9 cellular contexts compared by ENCODE assay signal in genomic region chr1:24907587-24908294, GRCh38. TPM values are rescaled to one million over a fixed set of nuclear protein-coding genes. Genes with fewer than 3 reads are reported as not detected.
DNase-seq lines count a peak whose midpoint lies in the region; ATAC-seq and TF ChIP-seq lines count a peak whose summit lies in the region.
"Not testable (repeated sequence)": the region's sequence is repeated elsewhere in the genome, so short reads cannot be mapped to it uniquely, and the experiment has no call there.
"Had no signal": no experiment of that assay in that cellular context is flagged by ENCODE, and none has a peak within 500 bp of the region (broad histone marks: within the 10 kb centered on the region; RNA-seq: fewer than 3 reads in every experiment).

No MANE protein-coding gene starts in this region.

- H3K27me3 Mint-ChIP-seq in CD4-positive, alpha-beta T cell; T-cell; activated CD8-positive, alpha-beta T cell treated with anti-CD3 and anti-CD28 coated beads for 36 hours; activated T-cell treated with anti-CD3 and anti-CD28 coated beads, Interleukin-2, amount 50 U/mL, for 72 hours (ENCODE audit: low read depth); activated naive CD8-positive, alpha-beta T cell; chondrocyte (ENCODE audit: low read depth); natural killer cell (ENCODE audit: low read depth in 2 of 2): not testable (repeated sequence)

- H3K4me1 Mint-ChIP-seq in CD4-positive, alpha-beta T cell (ENCODE audit: low read depth), result peaks cover 28% of the 10 kb centered on the region
- H3K4me1 Mint-ChIP-seq in T-cell, result peaks cover 40 to 61% (median 59%) of the 10 kb centered on the region in 3 donors
- H3K4me1 Mint-ChIP-seq in activated CD8-positive, alpha-beta T cell treated with anti-CD3 and anti-CD28 coated beads for 36 hours (ENCODE audit: low read depth), result peaks cover 51% of the 10 kb centered on the region
- peaks cover 45% of the 10 kb centered on the region for H3K4me1 Mint-ChIP-seq in activated T-cell treated with anti-CD3 and anti-CD28 coated beads, Interleukin-2, amount 50 U/mL, for 72 hours (ENCODE audit: low read depth)
- H3K4me1 Mint-ChIP-seq in activated naive CD8-positive, alpha-beta T cell (ENCODE audit: low read depth), result peaks cover 54% of the 10 kb centered on the region
- H3K4me1 Mint-ChIP-seq in chondrocyte (ENCODE audit: low read depth), result not testable (repeated sequence)
- peaks cover 68 to 90% of the 10 kb centered on the region in 2 donors for H3K4me1 Mint-ChIP-seq in natural killer cell
- H3K4me1 Mint-ChIP-seq in stimulated activated effector memory CD8-positive, alpha-beta T cell treated with anti-CD3 and anti-CD28 coated beads, Interleukin-12 subunit alpha, Interleukin-12 subunit beta, amount 100 ng/mL, for 72 hours, result peaks cover 73% of the 10 kb centered on the region

- POLR2A ChIA-PET in CD4-positive, alpha-beta T cell (lab: Charles Lee); T-cell (lab: Charles Lee); activated CD8-positive, alpha-beta T cell treated with anti-CD3 and anti-CD28 coated beads for 36 hours (lab: Charles Lee): not testable (repeated sequence)

- not testable (repeated sequence) for TF ChIP-seq CTCF in CD4-positive, alpha-beta T cell (IDR thresholded peaks at IDR 0.05); activated CD8-positive, alpha-beta T cell treated with anti-CD3 and anti-CD28 coated beads for 36 hours (IDR thresholded peaks at IDR 0.05); chondrocyte (IDR thresholded peaks at IDR 0.05); natural killer cell (IDR thresholded peaks at IDR 0.05)

- peak overlapping the region; percentile 99 for H3K27ac Mint-ChIP-seq in CD4-positive, alpha-beta T cell
- H3K27ac Mint-ChIP-seq in T-cell, result peak overlapping the region; percentile 71 to 97
- H3K27ac Mint-ChIP-seq in activated CD8-positive, alpha-beta T cell treated with anti-CD3 and anti-CD28 coated beads for 36 hours, result peak overlapping the region; percentile 78
- H3K27ac Mint-ChIP-seq in activated T-cell treated with anti-CD3 and anti-CD28 coated beads, Interleukin-2, amount 50 U/mL, for 72 hours, result peak overlapping the region; percentile 58
- peak overlapping the region; percentile 64 for H3K27ac Mint-ChIP-seq in activated naive CD8-positive, alpha-beta T cell
- not testable (repeated sequence) for H3K27ac Mint-ChIP-seq in chondrocyte (ENCODE audit: unreplicated experiment)
- H3K27ac Mint-ChIP-seq in natural killer cell, result peak overlapping the region; percentile 99
- peak overlapping the region; percentile 73 for H3K27ac Mint-ChIP-seq in stimulated activated effector memory CD8-positive, alpha-beta T cell treated with anti-CD3 and anti-CD28 coated beads, Interleukin-12 subunit alpha, Interleukin-12 subunit beta, amount 100 ng/mL, for 72 hours

- H3K4me3 Mint-ChIP-seq in CD4-positive, alpha-beta T cell; activated T-cell treated with anti-CD3 and anti-CD28 coated beads, Interleukin-2, amount 50 U/mL, for 72 hours; chondrocyte (ENCODE audit: unreplicated experiment): not testable (repeated sequence)
- H3K4me3 Mint-ChIP-seq in T-cell, result peak overlapping the region in 1 of 3 donors; percentile 10
- H3K4me3 Mint-ChIP-seq in activated CD8-positive, alpha-beta T cell treated with anti-CD3 and anti-CD28 coated beads for 36 hours, result peak overlapping the region; percentile 16
- peak overlapping the region; percentile 42 for H3K4me3 Mint-ChIP-seq in activated naive CD8-positive, alpha-beta T cell
- H3K4me3 Mint-ChIP-seq in natural killer cell, result peak overlapping the region; percentile 89
- peak overlapping the region; percentile 8 for H3K4me3 Mint-ChIP-seq in stimulated activated effector memory CD8-positive, alpha-beta T cell treated with anti-CD3 and anti-CD28 coated beads, Interleukin-12 subunit alpha, Interleukin-12 subunit beta, amount 100 ng/mL, for 72 hours

- intact Hi-C loops in CD4-positive, alpha-beta T cell (cut with DNase I, micrococcal nuclease); activated CD8-positive, alpha-beta T cell treated with anti-CD3 and anti-CD28 coated beads for 36 hours (cut with micrococcal nuclease); natural killer cell (cut with micrococcal nuclease): not testable (repeated sequence)

- CTCF ChIA-PET in CD4-positive, alpha-beta T cell (lab: Charles Lee); T-cell (lab: Charles Lee); activated CD8-positive, alpha-beta T cell treated with anti-CD3 and anti-CD28 coated beads for 36 hours (lab: Charles Lee): not testable (repeated sequence)

- H3K9me3 ChIP-seq in CD4-positive, alpha-beta T cell (ENCODE audit: control insufficient read depth, low read length), result not testable (repeated sequence)

- H3K27me3 ChIP-seq in CD4-positive, alpha-beta T cell (ENCODE audit: control insufficient read depth, insufficient read depth, low read length), result not testable (repeated sequence)

- DNase-seq in CD4-positive, alpha-beta T cell, result peak in 1 of 10 experiments; percentile 29
- peak in 1 of 34 experiments; percentile 14 for DNase-seq in T-cell
- DNase-seq in activated CD8-positive, alpha-beta T cell treated with anti-CD3 and anti-CD28 coated beads for 36 hours; activated T-cell treated with anti-CD3 and anti-CD28 coated beads, Interleukin-2, amount 50 U/mL, for 72 hours; stimulated activated effector memory CD8-positive, alpha-beta T cell treated with anti-CD3 and anti-CD28 coated beads, Interleukin-12 subunit alpha, Interleukin-12 subunit beta, amount 100 ng/mL, for 72 hours (ENCODE audit: low spot score in 2 of 2): not testable (repeated sequence)
- peak; percentile 27 for DNase-seq in chondrocyte (ENCODE audit: low spot score)
- DNase-seq in natural killer cell, result peak; percentile 19

- peaks cover 86% of the 10 kb centered on the region for H3K36me3 Mint-ChIP-seq in CD4-positive, alpha-beta T cell (ENCODE audit: low read depth)
- H3K36me3 Mint-ChIP-seq in T-cell, result peaks cover 49% of the 10 kb centered on the region
- H3K36me3 Mint-ChIP-seq in activated CD8-positive, alpha-beta T cell treated with anti-CD3 and anti-CD28 coated beads for 36 hours (ENCODE audit: low read depth), result peaks cover 76% of the 10 kb centered on the region
- peaks cover 25 to 33% of the 10 kb centered on the region in 2 donors for H3K36me3 Mint-ChIP-seq in activated T-cell treated with anti-CD3 and anti-CD28 coated beads, Interleukin-2, amount 50 U/mL, for 72 hours (ENCODE audit: insufficient read depth in 2 of 2)
- peaks cover 12% of the 10 kb centered on the region for H3K36me3 Mint-ChIP-seq in activated naive CD8-positive, alpha-beta T cell
- not testable (repeated sequence) for H3K36me3 Mint-ChIP-seq in chondrocyte (ENCODE audit: low read depth)
- H3K36me3 Mint-ChIP-seq in natural killer cell, result peaks cover 18% of the 10 kb centered on the region
- H3K36me3 Mint-ChIP-seq in stimulated activated effector memory CD8-positive, alpha-beta T cell treated with anti-CD3 and anti-CD28 coated beads, Interleukin-12 subunit alpha, Interleukin-12 subunit beta, amount 100 ng/mL, for 72 hours, result peaks cover 100% of the 10 kb centered on the region

- H3K27ac ChIP-seq in CD4-positive, alpha-beta T cell (ENCODE audit: low read depth, low read length), result not testable (repeated sequence)

- not testable (repeated sequence) for H3K9me3 Mint-ChIP-seq in CD4-positive, alpha-beta T cell; T-cell; activated CD8-positive, alpha-beta T cell treated with anti-CD3 and anti-CD28 coated beads for 36 hours; activated T-cell treated with anti-CD3 and anti-CD28 coated beads, Interleukin-2, amount 50 U/mL, for 72 hours; activated naive CD8-positive, alpha-beta T cell (ENCODE audit: low read depth); chondrocyte (ENCODE audit: low read depth); natural killer cell; stimulated activated effector memory CD8-positive, alpha-beta T cell treated with anti-CD3 and anti-CD28 coated beads, Interleukin-12 subunit alpha, Interleukin-12 subunit beta, amount 100 ng/mL, for 72 hours

- ATAC-seq in CD4-positive, alpha-beta T cell (ENCODE audit: poor library complexity); T-cell (replicated peaks in 1 of 4); activated CD8-positive, alpha-beta T cell treated with anti-CD3 and anti-CD28 coated beads for 36 hours; activated T-cell treated with anti-CD3 and anti-CD28 coated beads, Interleukin-2, amount 50 U/mL, for 72 hours (replicated peaks in 1 of 2); natural killer cell; stimulated activated effector memory CD8-positive, alpha-beta T cell treated with anti-CD3 and anti-CD28 coated beads, Interleukin-12 subunit alpha, Interleukin-12 subunit beta, amount 100 ng/mL, for 72 hours: not testable (repeated sequence)

RNA-seq across cellular contexts. Expression of gene RUNX3, which starts 22.3 kb away (rescaled TPM):
- total RNA-seq in CD4-positive, alpha-beta T cell, result 100 to 1,000 TPM; 202 to 209 TPM
- total RNA-seq in T-cell (100 to 1,000 TPM; 140 to 220 (median 145) TPM), chondrocyte (1.8 to 2.9 TPM in 2 of 3 replicates, not detected in the other), natural killer cell (100 to 1,000 TPM; 537 to 630 (median 601) TPM)
- total RNA-seq in activated CD8-positive, alpha-beta T cell treated with anti-CD3 and anti-CD28 coated beads for 36 hours, result 100 to 1,000 TPM; 180 to 183 TPM
- 100 to 1,000 TPM; 254 to 298 TPM for total RNA-seq in activated T-cell treated with anti-CD3 and anti-CD28 coated beads, Interleukin-2, amount 50 U/mL, for 72 hours
- total RNA-seq: PC-9 had no signal

Comparison
In these comparisons a context has a peak if more than half of its experiments do, and no peak if none do; other contexts are left out.
1. RNA of gene RUNX3, which starts 22.3 kb away (total RNA-seq): 537 to 630 TPM in natural killer cell, 254 to 298 TPM in activated T-cell treated with anti-CD3 and anti-CD28 coated beads, Interleukin-2, amount 50 U/mL, for 72 hours, 202 to 209 TPM in CD4-positive, alpha-beta T cell, 180 to 183 TPM in activated CD8-positive, alpha-beta T cell treated with anti-CD3 and anti-CD28 coated beads for 36 hours and 140 to 220 TPM in T-cell; 1.8 to 2.9 TPM in chondrocyte; every median in the first group is over 10 times any median in the second.